ENCODE assay signal across 17 cellular contexts in the genomic region with DNA sequence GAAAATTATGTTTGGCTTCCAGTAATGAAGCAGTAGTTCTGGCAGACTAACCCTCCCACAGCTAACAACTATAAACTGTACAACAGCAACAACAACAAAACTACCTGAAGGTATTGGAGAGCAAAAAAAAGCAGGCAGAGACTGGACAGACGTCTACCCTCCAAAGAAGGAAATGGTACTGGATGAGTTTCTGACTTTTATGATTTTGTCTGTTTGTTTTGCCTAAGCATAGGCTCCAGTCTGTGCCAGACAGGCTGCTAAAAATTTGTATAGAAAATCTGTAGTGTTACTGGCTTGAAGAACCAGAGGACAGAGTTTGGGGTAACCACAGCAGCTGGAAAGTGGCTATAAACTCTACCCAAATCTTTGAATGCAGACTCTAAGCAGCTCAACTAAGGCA.
"Had no signal": no experiment of that assay in that cellular context is flagged by ENCODE, and none has a peak within 500 bp of the region (broad histone marks: within the 10 kb centered on the region; RNA-seq: fewer than 3 reads in every experiment).

No MANE protein-coding gene starts in this region.

- H3K27ac ChIP-seq: colonic mucosa, foreskin keratinocyte, sigmoid colon, skin epidermis, stomach, thoracic aorta, transverse colon had no signal

- ATAC-seq: foreskin keratinocyte; left lobe of liver; natural killer cell; stimulated activated naive B cell treated with anti-CD40 and anti-IgM and Interleukin-4, amounts not matched to agents 10 μg/mL and 1 μg/mL and 100 μg/mL, for 72 hours had no signal

- H3K4me1 ChIP-seq: colonic mucosa, foreskin keratinocyte, sigmoid colon, stomach had no signal

- DNase-seq: colonic mucosa; dermis blood vessel endothelial cell; erythroblast; foreskin keratinocyte; kidney glomerular epithelial cell; natural killer cell; posterior cingulate gyrus; sigmoid colon; stimulated activated CD4-positive, alpha-beta T cell treated with anti-CD3 and anti-CD28 coated beads, Interleukin-2, amount 100 ng/mL, for 24 hours; stimulated activated CD4-positive, alpha-beta T cell treated with anti-CD3 and anti-CD28 coated beads, Interleukin-4, amount 100 ng/mL, for 4 hours; stimulated activated naive B cell treated with anti-CD40 and anti-IgM and Interleukin-4, amounts not matched to agents 10 μg/mL and 1 μg/mL and 100 μg/mL, for 72 hours; stomach; substantia nigra; transverse colon had no signal

- H3K27me3 ChIP-seq: colonic mucosa, foreskin keratinocyte, sigmoid colon, stomach, transverse colon had no signal

- H3K36me3 ChIP-seq: colonic mucosa, sigmoid colon, stomach, thoracic aorta, transverse colon had no signal

- H3K4me3 ChIP-seq: colonic mucosa, sigmoid colon, skin epidermis, stomach, thoracic aorta, transverse colon had no signal

- H3K9me3 ChIP-seq: colonic mucosa, sigmoid colon, stomach, thoracic aorta, transverse colon had no signal
